ENCODE assay signal across 8 cellular contexts in the genomic region with DNA sequence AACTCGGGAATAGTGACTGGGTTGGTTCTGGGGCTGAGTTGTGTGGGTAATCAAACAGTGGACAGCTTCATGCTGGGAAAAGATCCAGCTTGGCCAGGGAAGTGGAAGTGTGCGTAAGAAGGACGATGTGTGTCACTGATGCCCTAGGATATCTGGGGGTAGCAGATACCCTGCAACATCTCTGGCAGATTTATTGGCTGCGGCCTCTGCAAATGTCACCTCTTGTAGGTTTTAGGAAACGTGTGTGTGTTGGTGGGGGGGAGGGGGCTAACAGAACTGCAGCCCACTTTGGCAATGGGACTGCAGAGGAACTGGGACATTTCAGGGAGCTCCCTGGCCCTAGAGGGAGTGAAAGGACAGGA. TPM values are rescaled to one million over a fixed set of nuclear protein-coding genes. Genes with fewer than 3 reads are reported as not detected.
A peak's percentile ranks its signal among the peaks of the same experiment; 100 is the strongest.
DNase-seq lines count a peak whose midpoint lies in the region; ATAC-seq and TF ChIP-seq lines count a peak whose summit lies in the region.

No MANE protein-coding gene starts in this region.

- H3K36me3 ChIP-seq in adipocyte (ENCODE audit: control insufficient read depth, insufficient read depth, low read length, severe bottlenecking): no peaks in the 10 kb centered on the region
- H3K36me3 ChIP-seq in liver (ENCODE audit: control insufficient read depth in 4 of 4, insufficient read depth in 3 of 4, low read depth in 1 of 4, low read length in 3 of 4): peaks cover 0 to 1% (median 0%) of the 10 kb centered on the region in 4 donors
- no peaks in the 10 kb centered on the region for H3K36me3 ChIP-seq in suprapubic skin

- peaks cover 32% of the 10 kb centered on the region for H3K4me1 Mint-ChIP-seq in activated CD4-positive, alpha-beta T cell treated with anti-CD3 and anti-CD28 coated beads, Interleukin-2, amount 10 ng/mL, durations not matched to agents 24 days and 14 days

- H3K9me3 Mint-ChIP-seq in activated CD4-positive, alpha-beta T cell treated with anti-CD3 and anti-CD28 coated beads, Interleukin-2, amount 10 ng/mL, durations not matched to agents 24 days and 14 days: no peaks in the 10 kb centered on the region

- H3K4me3 ChIP-seq in adipocyte (ENCODE audit: low read length): peak overlapping the region; percentile 80
- no peak overlapping the region for H3K4me3 ChIP-seq in liver (ENCODE audit: low read depth in 1 of 3, low read length in 3 of 3)
- peak overlapping the region; percentile 62 for H3K4me3 ChIP-seq in suprapubic skin

- H3K9me3 ChIP-seq in adipocyte (ENCODE audit: control insufficient read depth, low read length): no peaks in the 10 kb centered on the region
- H3K9me3 ChIP-seq in liver (ENCODE audit: control insufficient read depth in 4 of 4, low read length in 3 of 4): no peaks in the 10 kb centered on the region
- H3K9me3 ChIP-seq in suprapubic skin: no peaks in the 10 kb centered on the region

- H3K27me3 ChIP-seq in adipocyte (replicated peaks; ENCODE audit: control insufficient read depth, insufficient read depth, low read length) (no peaks in the 10 kb centered on the region), liver (ENCODE audit: control insufficient read depth in 4 of 4, insufficient read depth in 4 of 4, low read length in 3 of 4) (no peaks in the 10 kb centered on the region), suprapubic skin (no peaks in the 10 kb centered on the region)

- no peak for TF ChIP-seq POLR2A in suprapubic skin (IDR thresholded peaks at IDR 0.05)

- H3K4me1 ChIP-seq in adipocyte (ENCODE audit: control insufficient read depth, insufficient read depth, low read length) (peaks cover 57% of the 10 kb centered on the region), liver (ENCODE audit: control insufficient read depth in 4 of 4, insufficient read depth in 4 of 4, low read length in 3 of 4) (peaks cover 20 to 64% (median 49%) of the 10 kb centered on the region in 4 donors), suprapubic skin (peaks cover 74% of the 10 kb centered on the region)

- intact Hi-C loops in activated CD4-positive, alpha-beta T cell treated with anti-CD3 and anti-CD28 coated beads, Interleukin-2, amount 10 ng/mL, durations not matched to agents 24 days and 14 days (cut with micrococcal nuclease): loop anchor here (10.0 kb wide), 3 partner anchors 711 to 1461 kb away; a partner anchor contains a TSS

- TF ChIP-seq CTCF in liver (IDR thresholded peaks at IDR 0.05; ENCODE audit: low read depth, low read length, missing input control) (no peak), suprapubic skin (IDR thresholded peaks at IDR 0.05) (no peak)

- WGBS in liver: 32% methylated on average over 5 of the region's 5 CpGs
- WGBS in suprapubic skin: 34% methylated on average over 5 of the region's 5 CpGs

- no peak for TF ChIP-seq RAD21 in liver (IDR thresholded peaks at IDR 0.05)

- peaks cover 18% of the 10 kb centered on the region for H3K27me3 Mint-ChIP-seq in activated CD4-positive, alpha-beta T cell treated with anti-CD3 and anti-CD28 coated beads, Interleukin-2, amount 10 ng/mL, durations not matched to agents 24 days and 14 days

- H3K9ac ChIP-seq in adipocyte (ENCODE audit: low read length) (peak overlapping the region; percentile 90), liver (ENCODE audit: low read depth in 1 of 2, low read length in 2 of 2) (no peak overlapping the region)

- no peak for DNase-seq in activated CD4-positive, alpha-beta T cell treated with anti-CD3 and anti-CD28 coated beads, Interleukin-2, amount 10 ng/mL, durations not matched to agents 24 days and 14 days
- DNase-seq in activated CD4-positive, alpha-beta T cell treated with anti-CD3 and anti-CD28 coated beads, Interleukin-2, amount 50 U/mL, for 48 hours: no peak
- DNase-seq in adipocyte (ENCODE audit: low read depth) (no peak), suprapubic skin (ENCODE audit: low spot score in 2 of 2) (peak in 1 of 2 donors; percentile 65), NCI-H1105 treated with DMSO at 0.1 percent for 48 hours (lab: John Stamatoyannopoulos, UW) (no peak)

- H3K27ac ChIP-seq in liver (ENCODE audit: low read depth in 1 of 2, low read length in 2 of 2): peak overlapping the region; percentile 77 to 93
- H3K27ac ChIP-seq in suprapubic skin: peak overlapping the region; percentile 72

- peak overlapping the region; percentile 90 for H3K4me3 Mint-ChIP-seq in activated CD4-positive, alpha-beta T cell treated with anti-CD3 and anti-CD28 coated beads, Interleukin-2, amount 10 ng/mL, durations not matched to agents 24 days and 14 days

- no peak for TF ChIP-seq EP300 in suprapubic skin (IDR thresholded peaks at IDR 0.05)

- no peak for ATAC-seq in GM21619 (IDR thresholded peaks at IDR 0.05; ENCODE audit: unreplicated experiment)
- ATAC-seq in GM18511 (IDR thresholded peaks at IDR 0.05; ENCODE audit: unreplicated experiment): no peak

- peaks cover 13% of the 10 kb centered on the region for H3K36me3 Mint-ChIP-seq in activated CD4-positive, alpha-beta T cell treated with anti-CD3 and anti-CD28 coated beads, Interleukin-2, amount 10 ng/mL, durations not matched to agents 24 days and 14 days (ENCODE audit: low read depth)

- peak overlapping the region; percentile 91 for H3K27ac Mint-ChIP-seq in activated CD4-positive, alpha-beta T cell treated with anti-CD3 and anti-CD28 coated beads, Interleukin-2, amount 10 ng/mL, durations not matched to agents 24 days and 14 days

TF ChIP-seq in liver, 16 proteins besides CTCF, POLR2A, EP300 and RAD21:
- TF ChIP-seq HNF4A (conservative IDR thresholded peaks at IDR 0.05): no peak
- no peak for TF ChIP-seq SP1 (IDR thresholded peaks at IDR 0.05)
- TF ChIP-seq, protein P1, sequence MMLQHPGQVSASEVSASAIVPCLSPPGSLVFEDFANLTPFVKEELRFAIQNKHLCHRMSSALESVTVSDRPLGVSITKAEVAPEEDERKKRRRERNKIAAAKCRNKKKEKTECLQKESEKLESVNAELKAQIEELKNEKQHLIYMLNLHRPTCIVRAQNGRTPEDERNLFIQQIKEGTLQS (IDR thresholded peaks at IDR 0.05): no peak
- TF ChIP-seq, protein P2, sequence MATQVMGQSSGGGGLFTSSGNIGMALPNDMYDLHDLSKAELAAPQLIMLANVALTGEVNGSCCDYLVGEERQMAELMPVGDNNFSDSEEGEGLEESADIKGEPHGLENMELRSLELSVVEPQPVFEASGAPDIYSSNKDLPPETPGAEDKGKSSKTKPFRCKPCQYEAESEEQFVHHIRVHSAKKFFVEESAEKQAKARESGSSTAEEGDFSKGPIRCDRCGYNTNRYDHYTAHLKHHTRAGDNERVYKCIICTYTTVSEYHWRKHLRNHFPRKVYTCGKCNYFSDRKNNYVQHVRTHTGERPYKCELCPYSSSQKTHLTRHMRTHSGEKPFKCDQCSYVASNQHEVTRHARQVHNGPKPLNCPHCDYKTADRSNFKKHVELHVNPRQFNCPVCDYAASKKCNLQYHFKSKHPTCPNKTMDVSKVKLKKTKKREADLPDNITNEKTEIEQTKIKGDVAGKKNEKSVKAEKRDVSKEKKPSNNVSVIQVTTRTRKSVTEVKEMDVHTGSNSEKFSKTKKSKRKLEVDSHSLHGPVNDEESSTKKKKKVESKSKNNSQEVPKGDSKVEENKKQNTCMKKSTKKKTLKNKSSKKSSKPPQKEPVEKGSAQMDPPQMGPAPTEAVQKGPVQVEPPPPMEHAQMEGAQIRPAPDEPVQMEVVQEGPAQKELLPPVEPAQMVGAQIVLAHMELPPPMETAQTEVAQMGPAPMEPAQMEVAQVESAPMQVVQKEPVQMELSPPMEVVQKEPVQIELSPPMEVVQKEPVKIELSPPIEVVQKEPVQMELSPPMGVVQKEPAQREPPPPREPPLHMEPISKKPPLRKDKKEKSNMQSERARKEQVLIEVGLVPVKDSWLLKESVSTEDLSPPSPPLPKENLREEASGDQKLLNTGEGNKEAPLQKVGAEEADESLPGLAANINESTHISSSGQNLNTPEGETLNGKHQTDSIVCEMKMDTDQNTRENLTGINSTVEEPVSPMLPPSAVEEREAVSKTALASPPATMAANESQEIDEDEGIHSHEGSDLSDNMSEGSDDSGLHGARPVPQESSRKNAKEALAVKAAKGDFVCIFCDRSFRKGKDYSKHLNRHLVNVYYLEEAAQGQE (IDR thresholded peaks at IDR 0.05): no peak

RNA-seq across cellular contexts. Expression of a gene that starts 1.0 kb away (rescaled TPM):
- total RNA-seq in activated CD4-positive, alpha-beta T cell treated with anti-CD3 and anti-CD28 coated beads, Interleukin-2, amount 10 ng/mL, durations not matched to agents 24 days and 14 days: 54.3 and 60.0 TPM in 2 replicates
- total RNA-seq in liver (10 to 100 TPM in 1 of 2 donors, 1 to 10 TPM in 1; 3.9 to 27.0 TPM), suprapubic skin (100 to 1,000 TPM; 126 to 162 (median 134) TPM)
- polyA plus RNA-seq in liver: 10 to 100 TPM; 10.1 to 25.2 TPM

RNA-seq across cellular contexts. Expression of a gene that starts 2.0 kb away (rescaled TPM):
- total RNA-seq in activated CD4-positive, alpha-beta T cell treated with anti-CD3 and anti-CD28 coated beads, Interleukin-2, amount 10 ng/mL, durations not matched to agents 24 days and 14 days: 53.8 and 59.2 TPM in 2 replicates
- total RNA-seq in liver (10 to 100 TPM; 15.1 to 28.9 TPM), suprapubic skin (10 to 100 TPM; 32.5 to 50.3 (median 45.7) TPM)
- polyA plus RNA-seq in liver: 10 to 100 TPM; 32.0 to 51.7 TPM

RNA-seq across cellular contexts. Expression of a gene that starts 4.7 kb away (rescaled TPM):
- total RNA-seq in activated CD4-positive, alpha-beta T cell treated with anti-CD3 and anti-CD28 coated beads, Interleukin-2, amount 10 ng/mL, durations not matched to agents 24 days and 14 days: 90.8 and 92.3 TPM in 2 replicates
- total RNA-seq in liver (10 to 100 TPM; 31.1 to 62.8 TPM), suprapubic skin (100 to 1,000 TPM in 2 of 4 donors, 10 to 100 TPM in 2; 76.8 to 102 (median 90.9) TPM)
- 10 to 100 TPM; 33.9 to 53.4 TPM for polyA plus RNA-seq in liver

RNA-seq across cellular contexts. Expression of a gene that starts 25.9 kb away (rescaled TPM):
- 115 and 127 TPM in 2 replicates for total RNA-seq in activated CD4-positive, alpha-beta T cell treated with anti-CD3 and anti-CD28 coated beads, Interleukin-2, amount 10 ng/mL, durations not matched to agents 24 days and 14 days
- total RNA-seq in liver (10 to 100 TPM; 27.5 to 73.2 TPM), suprapubic skin (10 to 100 TPM; 31.9 to 78.7 (median 59.7) TPM)
- polyA plus RNA-seq in liver: 10 to 100 TPM; 72.0 to 98.8 TPM

RNA-seq across cellular contexts. Expression of a gene that starts 27.6 kb away (rescaled TPM):
- total RNA-seq in activated CD4-positive, alpha-beta T cell treated with anti-CD3 and anti-CD28 coated beads, Interleukin-2, amount 10 ng/mL, durations not matched to agents 24 days and 14 days: 26.5 and 26.8 TPM in 2 replicates
- total RNA-seq in liver: 1 to 10 TPM; 4.0 to 8.8 TPM
- polyA plus RNA-seq in liver: 1 to 10 TPM; 6.0 to 9.0 TPM
- 10 to 100 TPM in 3 of 4 donors, 1 to 10 TPM in 1; 7.7 to 14.7 (median 13.4) TPM for total RNA-seq in suprapubic skin

Comparison
In these comparisons a context has a peak if more than half of its experiments do, and no peak if none do; other contexts are left out.
1. H3K4me3 ChIP-seq: peak in adipocyte (single experiment) and suprapubic skin (single experiment); none in liver (0 of 3).